ENCODE assay signal across 8 cellular contexts in genomic region chr5:188488-189481, GRCh38. TPM values are rescaled to one million over a fixed set of nuclear protein-coding genes. Genes with fewer than 3 reads are reported as not detected.
DNase-seq lines count a peak whose midpoint lies in the region; ATAC-seq and TF ChIP-seq lines count a peak whose summit lies in the region.

No MANE protein-coding gene starts in this region.

- H3K27ac Mint-ChIP-seq in H9: no peak overlapping the region

- H4K20me1 ChIP-seq in H9 (ENCODE audit: control insufficient read depth, insufficient read depth, insufficient read length) (no peaks in the 10 kb centered on the region), osteoblast (ENCODE audit: insufficient read depth, low read length) (peaks cover 4% of the 10 kb centered on the region)

- H2BK5ac ChIP-seq in H9 (ENCODE audit: insufficient read length, low read length): no peak overlapping the region

- no peak overlapping the region for H3K4ac ChIP-seq in H9 (ENCODE audit: low read depth, low read length)

- H3K79me2 ChIP-seq in H9 (ENCODE audit: insufficient read depth, low read length) (no peaks in the 10 kb centered on the region), osteoblast (ENCODE audit: insufficient read depth, low read length) (no peaks in the 10 kb centered on the region)

- no peak overlapping the region for H4K5ac ChIP-seq in H9 (ENCODE audit: insufficient read length, low read depth, low read length)

- no peaks in the 10 kb centered on the region for H3K79me1 ChIP-seq in H9 (ENCODE audit: insufficient read depth, low read depth, low read length, poor library complexity, severe bottlenecking)

- H3K4me1 ChIP-seq in H9 (ENCODE audit: insufficient read depth, low read length): 0 out of 2 replicates have a peak, but pooled peaks cover 3% of the 10 kb centered on the region
- peaks cover 29% of the 10 kb centered on the region for H3K4me1 ChIP-seq in SJCRH30
- H3K4me1 ChIP-seq in gastroesophageal sphincter: peaks cover 0 to 37% (median 4%) of the 10 kb centered on the region in 3 donors
- H3K4me1 ChIP-seq in osteoblast (ENCODE audit: insufficient read depth, low read length): peaks cover 4% of the 10 kb centered on the region
- H3K4me1 ChIP-seq in testis: no peaks in the 10 kb centered on the region

- H3K4me3 Mint-ChIP-seq in H9: peak overlapping the region in 1 of 2 experiments; percentile 23; a peak in 1 of 5 replicates

- no peak overlapping the region for H4K91ac ChIP-seq in H9 (ENCODE audit: insufficient read length, low read depth, low read length)

- no peaks in the 10 kb centered on the region for H3K36me3 ChIP-seq in SJCRH30
- H3K36me3 ChIP-seq in gastroesophageal sphincter: no peaks in the 10 kb centered on the region
- H3K36me3 ChIP-seq in osteoblast (ENCODE audit: insufficient read depth, low read length): no peaks in the 10 kb centered on the region
- H3K36me3 ChIP-seq in testis (ENCODE audit: low read depth, missing control alignments): no peaks in the 10 kb centered on the region

- H3K27ac ChIP-seq in H9 (ENCODE audit: insufficient read length, low read depth, low read length): no peak overlapping the region
- H3K27ac ChIP-seq in SJCRH30: no peak overlapping the region
- H3K27ac ChIP-seq in gastroesophageal sphincter: no peak overlapping the region
- no peak overlapping the region for H3K27ac ChIP-seq in osteoblast (ENCODE audit: low read depth, low read length)
- H3K27ac ChIP-seq in testis: no peak overlapping the region

- H3K27me3 Mint-ChIP-seq in H9 (ENCODE audit: low read depth): peaks cover 6% of the 10 kb centered on the region

- H3K56ac ChIP-seq in H9 (ENCODE audit: insufficient read length, low read depth, low read length): no peak overlapping the region

- no peak overlapping the region for H3K14ac ChIP-seq in H9 (ENCODE audit: insufficient read depth, low read length)

- H3K4me3 ChIP-seq in SJCRH30: no peak overlapping the region
- peak overlapping the region in 1 of 2 donors; percentile 39 for H3K4me3 ChIP-seq in gastroesophageal sphincter
- peak overlapping the region; percentile 31 for H3K4me3 ChIP-seq in osteoblast (ENCODE audit: insufficient read depth, low read length)
- H3K4me3 ChIP-seq in testis: no peak overlapping the region

- no peak overlapping the region for H2AK5ac ChIP-seq in H9 (ENCODE audit: insufficient read length, low read length)

- H3K18ac ChIP-seq in H9 (ENCODE audit: insufficient read length, low read depth, low read length): no peak overlapping the region

- peaks cover 9 to 13% of the 10 kb centered on the region in 2 experiments for H3K4me1 Mint-ChIP-seq in H9

- H3K36me3 Mint-ChIP-seq in H9 (ENCODE audit: insufficient read depth in 1 of 3, low read depth in 3 of 3): peaks cover 0 to 11% (median 6%) of the 10 kb centered on the region in 3 experiments; a peak in 4 of 7 replicates

- DNase-seq in GM03348 (ENCODE audit: low spot score): peak; percentile 97
- DNase-seq in H9: peak; percentile 92
- DNase-seq in M059J (ENCODE audit: low read depth): peak; percentile 86
- DNase-seq in SJCRH30: peak; percentile 79 to 88
- peak; percentile 56 to 84 (median 78) for DNase-seq in activated naive CD4-positive, alpha-beta T cell (lab: John Stamatoyannopoulos, UW)
- DNase-seq in osteoblast (ENCODE audit: insufficient read length, low spot score, missing footprints): peak; percentile 99
- DNase-seq in testis: peak; percentile 91

- no peak for TF ChIP-seq POLR2A in gastroesophageal sphincter (IDR thresholded peaks at IDR 0.05)
- TF ChIP-seq POLR2A in testis (IDR thresholded peaks at IDR 0.05): no peak

- peak; percentile 87 for ATAC-seq in gastroesophageal sphincter

- H2BK12ac ChIP-seq in H9 (ENCODE audit: insufficient read length, low read depth, low read length): no peak overlapping the region

- no peak overlapping the region for H4K8ac ChIP-seq in H9 (replicated peaks; ENCODE audit: insufficient read length, low read depth, low read length)

- H3K27me3 ChIP-seq in H9 (ENCODE audit: insufficient read depth, low read length) (no peaks in the 10 kb centered on the region), SJCRH30 (no peaks in the 10 kb centered on the region), gastroesophageal sphincter (peaks cover 24% of the 10 kb centered on the region), osteoblast (ENCODE audit: insufficient read depth, low read length) (peaks cover 34% of the 10 kb centered on the region), testis (no peaks in the 10 kb centered on the region)

- H2AFZ ChIP-seq in H9 (ENCODE audit: low read length) (no peak overlapping the region), osteoblast (ENCODE audit: low read length) (peak overlapping the region; percentile 69)

- H3K9me3 ChIP-seq in H9 (ENCODE audit: control insufficient read depth, low read depth, low read length): no peaks in the 10 kb centered on the region
- H3K9me3 ChIP-seq in SJCRH30 (replicated peaks): no peaks in the 10 kb centered on the region
- H3K9me3 ChIP-seq in gastroesophageal sphincter: no peaks in the 10 kb centered on the region
- no peaks in the 10 kb centered on the region for H3K9me3 ChIP-seq in osteoblast (ENCODE audit: low read depth, low read length)
- H3K9me3 ChIP-seq in testis: no peaks in the 10 kb centered on the region

- H3T11ph ChIP-seq in H9 (ENCODE audit: low read length): no peak overlapping the region

- H3K9ac ChIP-seq in H9 (ENCODE audit: extremely low read depth, insufficient read length, low read length): no peak overlapping the region

- no peak overlapping the region for H2BK120ac ChIP-seq in H9 (ENCODE audit: low read depth, low read length, poor library complexity, severe bottlenecking)

- intact Hi-C loops in testis (cut with DNase I; ENCODE audit: low total_unique reads): no loop called here

- no CpG with 5 or more reads among the region's 37 CpGs for WGBS in H9 (ENCODE audit: extremely low coverage, insufficient read length, low lambda C conversion rate)
- whole genome bisulfite sequencing in gastroesophageal sphincter (ENCODE audit: low coverage in 1 of 2), 2 donors: 60% methylated on average over 1 of the region's 37 CpGs; no CpG with 5 or more reads in 1 of the 2 donors
- 41 to 54% methylated on average over 27 to 30 of the region's 37 CpGs for WGBS in testis, 2 donors

- H3K23ac ChIP-seq in H9 (ENCODE audit: insufficient read length, low read depth, low read length): no peak overlapping the region

- H3K9me3 Mint-ChIP-seq in H9: no peaks in the 10 kb centered on the region

- H3K23me2 ChIP-seq in H9 (ENCODE audit: insufficient read length, low read depth, low read length, poor library complexity, severe bottlenecking): no peaks in the 10 kb centered on the region

- no peak overlapping the region for H2BK20ac ChIP-seq in H9 (ENCODE audit: low read depth, low read length, poor library complexity, severe bottlenecking)

- peak overlapping the region; percentile 4 for H3K4me2 ChIP-seq in H9 (ENCODE audit: insufficient read depth, insufficient read length, low read length)
- peak overlapping the region; percentile 80 for H3K4me2 ChIP-seq in osteoblast (ENCODE audit: insufficient read depth, low read length)

- no peak overlapping the region for H2BK15ac ChIP-seq in H9 (ENCODE audit: low read depth, low read length)

- TF ChIP-seq CTCF in H9 (conservative IDR thresholded peaks at IDR 0.05): peak; percentile 92
- TF ChIP-seq CTCF in gastroesophageal sphincter (IDR thresholded peaks at IDR 0.05): peak in 3 of 4 experiments; percentile 90 to 94 (median 93)
- peak; percentile 92 for TF ChIP-seq CTCF in osteoblast (IDR thresholded peaks at IDR 0.05; ENCODE audit: extremely low read depth, low read depth, low read length)
- peak; percentile 81 to 96 (median 91) for TF ChIP-seq CTCF in testis (IDR thresholded peaks at IDR 0.05)

- TF ChIP-seq EP300 in gastroesophageal sphincter (IDR thresholded peaks at IDR 0.05): no peak

RNA-seq across cellular contexts. Expression of gene LRRC14B, which starts 2.5 kb away (rescaled TPM):
- not detected in 2 replicates for total RNA-seq in H9 (2021)
- not detected in 2 replicates for total RNA-seq in M059J (2014; rRNA removed; shearing (Covaris generic))
- total RNA-seq in SJCRH30 (2014; rRNA removed; shearing (Covaris generic)): not detected in 2 replicates
- not detected for total RNA-seq in gastroesophageal sphincter
- under 0.01 TPM in 1 of 2 replicates, not detected in the other for total RNA-seq in osteoblast
- total RNA-seq in testis: under 1 TPM; 0.93 to 0.94 TPM
- polyA plus RNA-seq in testis (ENCODE audit: insufficient read depth, low read depth, low replicate concordance): 0.33 TPM

RNA-seq across cellular contexts. Expression of gene CCDC127, which starts 29.2 kb away (rescaled TPM):
- total RNA-seq in H9 (2021): 9.0 and 9.4 TPM in 2 replicates
- 3.4 and 5.4 TPM in 2 replicates for total RNA-seq in M059J (2014; rRNA removed; shearing (Covaris generic))
- 2.4 and 2.5 TPM in 2 replicates for total RNA-seq in SJCRH30 (2014; rRNA removed; shearing (Covaris generic))
- 10 to 100 TPM in 1 of 4 donors, 1 to 10 TPM in 3; 6.5 to 11.7 (median 8.2) TPM for total RNA-seq in gastroesophageal sphincter
- 4.3 and 6.2 TPM in 2 replicates for total RNA-seq in osteoblast
- total RNA-seq in testis: 1 to 10 TPM; 6.6 to 6.7 TPM
- polyA plus RNA-seq in testis (ENCODE audit: insufficient read depth, low read depth, low replicate concordance): 6.9 TPM

RNA-seq across cellular contexts. Expression of gene SDHA, which starts 29.3 kb away (rescaled TPM):
- 78.7 and 84.8 TPM in 2 replicates for total RNA-seq in H9 (2021)
- total RNA-seq in M059J (2014; rRNA removed; shearing (Covaris generic)): 78.4 and 109 TPM in 2 replicates
- 43.2 and 46.1 TPM in 2 replicates for total RNA-seq in SJCRH30 (2014; rRNA removed; shearing (Covaris generic))
- total RNA-seq in gastroesophageal sphincter: 100 to 1,000 TPM in 2 of 4 donors, 10 to 100 TPM in 2; 85.8 to 149 (median 110) TPM
- 83.6 and 84.6 TPM in 2 replicates for total RNA-seq in osteoblast
- total RNA-seq in testis: 100 to 1,000 TPM in 1 of 2 donors, 10 to 100 TPM in 1; 96.9 to 107 TPM
- 195 TPM for polyA plus RNA-seq in testis (ENCODE audit: insufficient read depth, low read depth, low replicate concordance)
